ENCODE assay signal across 11 cellular contexts in genomic region chr12:45644521-45644920, GRCh38.
DNase-seq lines count a peak whose midpoint lies in the region; ATAC-seq, FAIRE-seq and TF ChIP-seq lines count a peak whose summit lies in the region.
"Had no signal": no experiment of that assay in that cellular context is flagged by ENCODE, and none has a peak within 500 bp of the region (broad histone marks: within the 10 kb centered on the region; RNA-seq: fewer than 3 reads in every experiment).

No MANE protein-coding gene starts in this region.

- no peaks in the 10 kb centered on the region for H3K79me2 ChIP-seq in osteoblast (ENCODE audit: insufficient read depth, low read length)

- no peak for TF ChIP-seq CTCF in bronchial epithelial cell (IDR thresholded peaks at IDR 0.05; ENCODE audit: insufficient read depth, low read length, severe bottlenecking)
- TF ChIP-seq CTCF in osteoblast (IDR thresholded peaks at IDR 0.05; ENCODE audit: extremely low read depth, low read depth, low read length), result no peak

- H3K4me1 ChIP-seq in osteoblast (ENCODE audit: insufficient read depth, low read length), result no peaks in the 10 kb centered on the region
- H3K4me1 ChIP-seq: tibial nerve had no signal

- H3K27ac ChIP-seq in osteoblast (ENCODE audit: low read depth, low read length), result no peak overlapping the region
- H3K27ac ChIP-seq: Peyer's patch, tibial nerve had no signal

- no peaks in the 10 kb centered on the region for H3K27me3 ChIP-seq in bronchial epithelial cell (ENCODE audit: control insufficient read depth, insufficient read depth, low read length)
- H3K27me3 ChIP-seq in osteoblast (ENCODE audit: insufficient read depth, low read length), result peaks cover 3% of the 10 kb centered on the region
- no peaks in the 10 kb centered on the region for H3K27me3 ChIP-seq in MG63
- H3K27me3 ChIP-seq: Peyer's patch, tibial nerve had no signal

- no peak for FAIRE-seq in bronchial epithelial cell (lab: Jason Lieb, UNC)
- FAIRE-seq: A204.1 had no signal

- H3K9me3 ChIP-seq in osteoblast (ENCODE audit: low read depth, low read length), result no peaks in the 10 kb centered on the region
- no peaks in the 10 kb centered on the region for H3K9me3 ChIP-seq in MG63
- H3K9me3 ChIP-seq: Peyer's patch, tibial nerve had no signal

- H2AFZ ChIP-seq in osteoblast (ENCODE audit: low read length), result peak overlapping the region; percentile 56

- H3K36me3 ChIP-seq in bronchial epithelial cell (ENCODE audit: control insufficient read depth, insufficient read depth, low read length), result no peaks in the 10 kb centered on the region
- no peaks in the 10 kb centered on the region for H3K36me3 ChIP-seq in osteoblast (ENCODE audit: insufficient read depth, low read length)
- H3K36me3 ChIP-seq in MG63, result no peaks in the 10 kb centered on the region
- H3K36me3 ChIP-seq: Peyer's patch, tibial nerve had no signal

- DNase-seq in NCI-H2171 treated with DMSO at 0.1 percent for 48 hours (lab: John Stamatoyannopoulos, UW) (peak; percentile 37), NCI-H2171 (lab: John Stamatoyannopoulos, UW) (no peak), NAMALWA (ENCODE audit: low spot score) (peak; percentile 50), bronchial epithelial cell (ENCODE audit: low read depth) (peak; percentile 92), osteoblast (ENCODE audit: insufficient read length, low spot score, missing footprints) (no peak), MG63 (no peak), HT-29 (ENCODE audit: low spot score) (no peak)
- DNase-seq: Peyer's patch had no signal

- H3K4me3 ChIP-seq in bronchial epithelial cell (ENCODE audit: low read depth, low read length), result no peak overlapping the region
- no peak overlapping the region for H3K4me3 ChIP-seq in osteoblast (ENCODE audit: insufficient read depth, low read length)
- H3K4me3 ChIP-seq in MG63, result no peak overlapping the region
- H3K4me3 ChIP-seq: Peyer's patch, tibial nerve had no signal

- no peak overlapping the region for H3K4me2 ChIP-seq in osteoblast (ENCODE audit: insufficient read depth, low read length)

- ATAC-seq in GM19455 (IDR thresholded peaks at IDR 0.05; ENCODE audit: unreplicated experiment), result no peak

- no peaks in the 10 kb centered on the region for H4K20me1 ChIP-seq in osteoblast (ENCODE audit: insufficient read depth, low read length)

Comparison
In these comparisons a context has a peak if more than half of its experiments do, and no peak if none do; other contexts are left out.
1. DNase-seq: peak in NCI-H2171 treated with DMSO at 0.1 percent for 48 hours (single experiment), NAMALWA (single experiment) and bronchial epithelial cell (single experiment); none in NCI-H2171 (single experiment), osteoblast (single experiment), MG63 (single experiment) and HT-29 (single experiment).